Comparison of ENCODE assay signal across 1 cellular context in the genomic region with DNA sequence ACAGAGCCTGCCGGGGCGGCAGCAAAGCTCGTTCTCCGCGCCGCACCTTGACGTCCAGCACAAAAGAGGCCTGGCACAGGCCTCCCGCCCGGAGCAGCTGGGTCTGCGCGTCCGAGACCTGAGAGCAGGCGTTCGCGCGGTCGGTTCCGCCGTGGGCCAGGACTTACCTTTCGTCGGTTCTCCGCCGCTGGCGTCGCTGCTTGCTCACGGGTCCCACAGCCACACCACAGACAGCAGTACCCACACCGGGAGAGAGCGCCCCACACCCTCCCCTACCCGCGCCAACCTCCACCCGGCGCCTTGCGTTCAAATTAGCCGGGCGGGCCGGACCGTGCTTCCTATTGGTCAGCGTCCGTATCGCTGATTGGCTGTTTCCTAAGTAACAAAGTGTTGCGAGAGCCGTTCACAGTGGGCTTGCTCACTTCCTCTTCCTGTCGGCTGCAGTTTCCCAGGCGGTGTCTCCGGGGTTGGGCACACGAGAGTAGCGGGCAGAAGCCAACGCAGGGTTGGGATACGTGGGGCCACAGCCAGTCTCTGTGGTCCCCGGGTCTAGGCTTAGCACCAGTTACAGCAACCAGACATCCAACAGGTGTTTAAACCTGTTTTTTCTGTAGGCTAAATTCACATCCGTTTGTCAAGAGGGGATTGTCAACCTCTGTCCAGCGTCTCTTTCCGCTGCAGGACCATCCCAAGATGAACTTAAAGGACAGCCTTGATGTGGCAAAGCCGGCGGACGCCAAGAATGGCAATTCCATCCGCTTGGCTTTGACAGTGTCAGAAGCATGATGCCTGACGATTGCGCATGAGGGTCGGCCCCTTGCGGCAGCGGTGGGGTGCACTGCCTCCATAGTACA.
TF ChIP-seq lines count a peak whose summit lies in the region.

A gene (minus strand): TSS at position 313 of the 854 bp plus-strand sequence. CDS start 11,429 bp downstream, outside the sequence.

TF ChIP-seq in HEK293, 187 proteins besides CTCF, POLR2A, EP300 and RAD21 (continued from another document and continues in another):
- TF ChIP-seq, protein P1, sequence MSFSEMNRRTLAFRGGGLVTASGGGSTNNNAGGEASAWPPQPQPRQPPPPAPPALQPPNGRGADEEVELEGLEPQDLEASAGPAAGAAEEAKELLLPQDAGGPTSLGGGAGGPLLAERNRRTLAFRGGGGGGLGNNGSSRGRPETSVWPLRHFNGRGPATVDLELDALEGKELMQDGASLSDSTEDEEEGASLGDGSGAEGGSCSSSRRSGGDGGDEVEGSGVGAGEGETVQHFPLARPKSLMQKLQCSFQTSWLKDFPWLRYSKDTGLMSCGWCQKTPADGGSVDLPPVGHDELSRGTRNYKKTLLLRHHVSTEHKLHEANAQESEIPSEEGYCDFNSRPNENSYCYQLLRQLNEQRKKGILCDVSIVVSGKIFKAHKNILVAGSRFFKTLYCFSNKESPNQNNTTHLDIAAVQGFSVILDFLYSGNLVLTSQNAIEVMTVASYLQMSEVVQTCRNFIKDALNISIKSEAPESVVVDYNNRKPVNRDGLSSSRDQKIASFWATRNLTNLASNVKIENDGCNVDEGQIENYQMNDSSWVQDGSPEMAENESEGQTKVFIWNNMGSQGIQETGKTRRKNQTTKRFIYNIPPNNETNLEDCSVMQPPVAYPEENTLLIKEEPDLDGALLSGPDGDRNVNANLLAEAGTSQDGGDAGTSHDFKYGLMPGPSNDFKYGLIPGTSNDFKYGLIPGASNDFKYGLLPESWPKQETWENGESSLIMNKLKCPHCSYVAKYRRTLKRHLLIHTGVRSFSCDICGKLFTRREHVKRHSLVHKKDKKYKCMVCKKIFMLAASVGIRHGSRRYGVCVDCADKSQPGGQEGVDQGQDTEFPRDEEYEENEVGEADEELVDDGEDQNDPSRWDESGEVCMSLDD (tag by site-specific recombination; IDR thresholded peaks at IDR 0.05), result peak; percentile 54; the same call in 1 of the 2 replicates
- TF ChIP-seq ZNF239 (tag by site-specific recombination; IDR thresholded peaks at IDR 0.05) (no peak), ZBTB8A (tag by site-specific recombination; IDR thresholded peaks at IDR 0.05) (peak; percentile 59), SP7 (tag by site-specific recombination; IDR thresholded peaks at IDR 0.05) (peak; percentile 75; the same call in 1 of the 2 replicates), SCRT1 (tag by site-specific recombination; IDR thresholded peaks at IDR 0.05; ENCODE audit: borderline replicate concordance) (peak; percentile 60; the same call in 1 of the 2 replicates), ZNF600 (tag by site-specific recombination; IDR thresholded peaks at IDR 0.05) (peak; percentile 76; the same call in 1 of the 2 replicates), ZFP37 (tag by site-specific recombination; IDR thresholded peaks at IDR 0.05) (peak; percentile 86; the same call in 1 of the 2 replicates), OVOL3 (tag by site-specific recombination; IDR thresholded peaks at IDR 0.05) (peak; percentile 54; the same call in 1 of the 2 replicates), TRIM28 (IDR thresholded peaks at IDR 0.05; ENCODE audit: borderline replicate concordance, low read length) (peak; percentile 56; the same call in 1 of the 2 replicates), ZNF341 (tag by site-specific recombination; IDR thresholded peaks at IDR 0.05; ENCODE audit: low read depth) (0 out of 2 replicates have a peak, but pooled peaks have one; percentile 7), ZBTB20 (tag by site-specific recombination; IDR thresholded peaks at IDR 0.05) (peak; percentile 42; the same call in 1 of the 2 replicates), ZSCAN16 (tag by site-specific recombination; IDR thresholded peaks at IDR 0.05) (no peak), SCRT2 (tag by site-specific recombination; IDR thresholded peaks at IDR 0.05) (peak; percentile 94), ZBTB17 (tag by site-specific recombination; IDR thresholded peaks at IDR 0.05) (no peak; the same call in 1 of the 2 replicates), ZNF174 (tag by site-specific recombination; IDR thresholded peaks at IDR 0.05) (no peak), KLF16 (tag by site-specific recombination; IDR thresholded peaks at IDR 0.05) (peak; percentile 67; the same call in 1 of the 2 replicates), ZNF394 (tag by site-specific recombination; IDR thresholded peaks at IDR 0.05; ENCODE audit: borderline replicate concordance) (peak; percentile 75), ZNF324 (tag by site-specific recombination; IDR thresholded peaks at IDR 0.05) (peak; percentile 39; the same call in 1 of the 2 replicates), GLIS2 (tag by site-specific recombination; IDR thresholded peaks at IDR 0.05) (peak; percentile 27; the same call in 1 of the 2 replicates), ZNF501 (tag by site-specific recombination; IDR thresholded peaks at IDR 0.05) (peak; percentile 93), ZNF335 (tag by site-specific recombination; conservative IDR thresholded peaks at IDR 0.05) (peak; percentile 98), YY2 (tag by site-specific recombination; IDR thresholded peaks at IDR 0.05) (no peak), KLF7 (tag by site-specific recombination; IDR thresholded peaks at IDR 0.05; ENCODE audit: borderline replicate concordance) (peak; percentile 72), PRDM1 (tag by site-specific recombination; IDR thresholded peaks at IDR 0.05) (no peak), ZNF114 (tag by site-specific recombination; IDR thresholded peaks at IDR 0.05) (no peak), ZNF747 (tag by site-specific recombination; IDR thresholded peaks at IDR 0.05) (no peak), ZNF792 (tag by site-specific recombination; IDR thresholded peaks at IDR 0.05) (no peak), ZNF24 (tag by site-specific recombination; IDR thresholded peaks at IDR 0.05) (no peak), MZF1 (tag by site-specific recombination; IDR thresholded peaks at IDR 0.05; ENCODE audit: borderline replicate concordance) (no peak), ZIC2 (tag by site-specific recombination; IDR thresholded peaks at IDR 0.05) (0 out of 2 replicates have a peak, but pooled peaks have one; percentile 6)
- TF ChIP-seq, protein P2, sequence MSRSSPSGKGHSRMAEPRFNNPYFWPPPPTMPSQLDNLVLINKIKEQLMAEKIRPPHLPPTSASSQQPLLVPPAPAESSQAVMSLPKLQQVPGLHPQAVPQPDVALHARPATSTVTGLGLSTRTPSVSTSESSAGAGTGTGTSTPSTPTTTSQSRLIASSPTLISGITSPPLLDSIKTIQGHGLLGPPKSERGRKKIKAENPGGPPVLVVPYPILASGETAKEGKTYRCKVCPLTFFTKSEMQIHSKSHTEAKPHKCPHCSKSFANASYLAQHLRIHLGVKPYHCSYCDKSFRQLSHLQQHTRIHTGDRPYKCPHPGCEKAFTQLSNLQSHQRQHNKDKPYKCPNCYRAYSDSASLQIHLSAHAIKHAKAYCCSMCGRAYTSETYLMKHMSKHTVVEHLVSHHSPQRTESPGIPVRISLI (tag by site-specific recombination; IDR thresholded peaks at IDR 0.05), result no peak
- TF ChIP-seq, protein P3, sequence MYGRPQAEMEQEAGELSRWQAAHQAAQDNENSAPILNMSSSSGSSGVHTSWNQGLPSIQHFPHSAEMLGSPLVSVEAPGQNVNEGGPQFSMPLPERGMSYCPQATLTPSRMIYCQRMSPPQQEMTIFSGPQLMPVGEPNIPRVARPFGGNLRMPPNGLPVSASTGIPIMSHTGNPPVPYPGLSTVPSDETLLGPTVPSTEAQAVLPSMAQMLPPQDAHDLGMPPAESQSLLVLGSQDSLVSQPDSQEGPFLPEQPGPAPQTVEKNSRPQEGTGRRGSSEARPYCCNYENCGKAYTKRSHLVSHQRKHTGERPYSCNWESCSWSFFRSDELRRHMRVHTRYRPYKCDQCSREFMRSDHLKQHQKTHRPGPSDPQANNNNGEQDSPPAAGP (tag by site-specific recombination; IDR thresholded peaks at IDR 0.05), result peak; percentile 60; the same call in 1 of the 2 replicates
- TF ChIP-seq, protein P4, sequence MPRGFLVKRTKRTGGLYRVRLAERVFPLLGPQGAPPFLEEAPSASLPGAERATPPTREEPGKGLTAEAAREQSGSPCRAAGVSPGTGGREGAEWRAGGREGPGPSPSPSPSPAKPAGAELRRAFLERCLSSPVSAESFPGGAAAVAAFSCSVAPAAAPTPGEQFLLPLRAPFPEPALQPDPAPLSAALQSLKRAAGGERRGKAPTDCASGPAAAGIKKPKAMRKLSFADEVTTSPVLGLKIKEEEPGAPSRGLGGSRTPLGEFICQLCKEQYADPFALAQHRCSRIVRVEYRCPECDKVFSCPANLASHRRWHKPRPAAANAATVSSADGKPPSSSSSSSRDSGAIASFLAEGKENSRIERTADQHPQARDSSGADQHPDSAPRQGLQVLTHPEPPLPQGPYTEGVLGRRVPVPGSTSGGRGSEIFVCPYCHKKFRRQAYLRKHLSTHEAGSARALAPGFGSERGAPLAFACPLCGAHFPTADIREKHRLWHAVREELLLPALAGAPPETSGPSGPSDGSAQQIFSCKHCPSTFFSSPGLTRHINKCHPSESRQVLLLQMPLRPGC (tag by site-specific recombination; IDR thresholded peaks at IDR 0.05), result peak; percentile 64; the same call in 1 of the 2 replicates
- TF ChIP-seq, protein P5, sequence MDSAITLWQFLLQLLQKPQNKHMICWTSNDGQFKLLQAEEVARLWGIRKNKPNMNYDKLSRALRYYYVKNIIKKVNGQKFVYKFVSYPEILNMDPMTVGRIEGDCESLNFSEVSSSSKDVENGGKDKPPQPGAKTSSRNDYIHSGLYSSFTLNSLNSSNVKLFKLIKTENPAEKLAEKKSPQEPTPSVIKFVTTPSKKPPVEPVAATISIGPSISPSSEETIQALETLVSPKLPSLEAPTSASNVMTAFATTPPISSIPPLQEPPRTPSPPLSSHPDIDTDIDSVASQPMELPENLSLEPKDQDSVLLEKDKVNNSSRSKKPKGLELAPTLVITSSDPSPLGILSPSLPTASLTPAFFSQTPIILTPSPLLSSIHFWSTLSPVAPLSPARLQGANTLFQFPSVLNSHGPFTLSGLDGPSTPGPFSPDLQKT (IDR thresholded peaks at IDR 0.05; ENCODE audit: borderline replicate concordance, low read depth, low read length), result no peak
- TF ChIP-seq, protein P6, sequence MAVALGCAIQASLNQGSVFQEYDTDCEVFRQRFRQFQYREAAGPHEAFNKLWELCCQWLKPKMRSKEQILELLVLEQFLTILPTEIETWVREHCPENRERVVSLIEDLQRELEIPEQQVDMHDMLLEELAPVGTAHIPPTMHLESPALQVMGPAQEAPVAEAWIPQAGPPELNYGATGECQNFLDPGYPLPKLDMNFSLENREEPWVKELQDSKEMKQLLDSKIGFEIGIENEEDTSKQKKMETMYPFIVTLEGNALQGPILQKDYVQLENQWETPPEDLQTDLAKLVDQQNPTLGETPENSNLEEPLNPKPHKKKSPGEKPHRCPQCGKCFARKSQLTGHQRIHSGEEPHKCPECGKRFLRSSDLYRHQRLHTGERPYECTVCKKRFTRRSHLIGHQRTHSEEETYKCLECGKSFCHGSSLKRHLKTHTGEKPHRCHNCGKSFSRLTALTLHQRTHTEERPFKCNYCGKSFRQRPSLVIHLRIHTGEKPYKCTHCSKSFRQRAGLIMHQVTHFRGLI (tag by site-specific recombination; IDR thresholded peaks at IDR 0.05), result peak; percentile 73; the same call in 1 of the 2 replicates
- TF ChIP-seq, protein P7, sequence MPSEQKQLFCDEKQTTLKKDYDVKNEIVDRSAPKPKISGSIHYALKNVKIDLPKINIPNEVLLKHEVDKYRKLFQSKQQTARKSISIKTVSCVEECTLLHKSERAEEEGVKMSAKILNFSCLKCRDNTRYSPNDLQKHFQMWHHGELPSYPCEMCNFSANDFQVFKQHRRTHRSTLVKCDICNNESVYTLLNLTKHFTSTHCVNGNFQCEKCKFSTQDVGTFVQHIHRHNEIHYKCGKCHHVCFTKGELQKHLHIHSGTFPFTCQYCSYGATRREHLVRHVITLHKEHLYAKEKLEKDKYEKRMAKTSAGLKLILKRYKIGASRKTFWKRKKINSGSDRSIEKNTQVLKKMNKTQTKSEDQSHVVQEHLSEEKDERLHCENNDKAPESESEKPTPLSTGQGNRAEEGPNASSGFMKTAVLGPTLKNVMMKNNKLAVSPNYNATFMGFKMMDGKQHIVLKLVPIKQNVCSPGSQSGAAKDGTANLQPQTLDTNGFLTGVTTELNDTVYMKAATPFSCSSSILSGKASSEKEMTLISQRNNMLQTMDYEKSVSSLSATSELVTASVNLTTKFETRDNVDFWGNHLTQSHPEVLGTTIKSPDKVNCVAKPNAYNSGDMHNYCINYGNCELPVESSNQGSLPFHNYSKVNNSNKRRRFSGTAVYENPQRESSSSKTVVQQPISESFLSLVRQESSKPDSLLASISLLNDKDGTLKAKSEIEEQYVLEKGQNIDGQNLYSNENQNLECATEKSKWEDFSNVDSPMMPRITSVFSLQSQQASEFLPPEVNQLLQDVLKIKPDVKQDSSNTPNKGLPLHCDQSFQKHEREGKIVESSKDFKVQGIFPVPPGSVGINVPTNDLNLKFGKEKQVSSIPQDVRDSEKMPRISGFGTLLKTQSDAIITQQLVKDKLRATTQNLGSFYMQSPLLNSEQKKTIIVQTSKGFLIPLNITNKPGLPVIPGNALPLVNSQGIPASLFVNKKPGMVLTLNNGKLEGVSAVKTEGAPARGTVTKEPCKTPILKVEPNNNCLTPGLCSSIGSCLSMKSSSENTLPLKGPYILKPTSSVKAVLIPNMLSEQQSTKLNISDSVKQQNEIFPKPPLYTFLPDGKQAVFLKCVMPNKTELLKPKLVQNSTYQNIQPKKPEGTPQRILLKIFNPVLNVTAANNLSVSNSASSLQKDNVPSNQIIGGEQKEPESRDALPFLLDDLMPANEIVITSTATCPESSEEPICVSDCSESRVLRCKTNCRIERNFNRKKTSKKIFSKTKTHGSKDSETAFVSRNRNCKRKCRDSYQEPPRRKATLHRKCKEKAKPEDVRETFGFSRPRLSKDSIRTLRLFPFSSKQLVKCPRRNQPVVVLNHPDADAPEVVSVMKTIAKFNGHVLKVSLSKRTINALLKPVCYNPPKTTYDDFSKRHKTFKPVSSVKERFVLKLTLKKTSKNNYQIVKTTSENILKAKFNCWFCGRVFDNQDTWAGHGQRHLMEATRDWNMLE (tag by site-specific recombination; conservative IDR thresholded peaks at IDR 0.05; ENCODE audit: low read depth), result peak; percentile 81
- TF ChIP-seq, protein P8, sequence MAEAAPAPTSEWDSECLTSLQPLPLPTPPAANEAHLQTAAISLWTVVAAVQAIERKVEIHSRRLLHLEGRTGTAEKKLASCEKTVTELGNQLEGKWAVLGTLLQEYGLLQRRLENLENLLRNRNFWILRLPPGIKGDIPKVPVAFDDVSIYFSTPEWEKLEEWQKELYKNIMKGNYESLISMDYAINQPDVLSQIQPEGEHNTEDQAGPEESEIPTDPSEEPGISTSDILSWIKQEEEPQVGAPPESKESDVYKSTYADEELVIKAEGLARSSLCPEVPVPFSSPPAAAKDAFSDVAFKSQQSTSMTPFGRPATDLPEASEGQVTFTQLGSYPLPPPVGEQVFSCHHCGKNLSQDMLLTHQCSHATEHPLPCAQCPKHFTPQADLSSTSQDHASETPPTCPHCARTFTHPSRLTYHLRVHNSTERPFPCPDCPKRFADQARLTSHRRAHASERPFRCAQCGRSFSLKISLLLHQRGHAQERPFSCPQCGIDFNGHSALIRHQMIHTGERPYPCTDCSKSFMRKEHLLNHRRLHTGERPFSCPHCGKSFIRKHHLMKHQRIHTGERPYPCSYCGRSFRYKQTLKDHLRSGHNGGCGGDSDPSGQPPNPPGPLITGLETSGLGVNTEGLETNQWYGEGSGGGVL (tag by site-specific recombination; IDR thresholded peaks at IDR 0.05), result peak; percentile 82
- TF ChIP-seq, protein P9, sequence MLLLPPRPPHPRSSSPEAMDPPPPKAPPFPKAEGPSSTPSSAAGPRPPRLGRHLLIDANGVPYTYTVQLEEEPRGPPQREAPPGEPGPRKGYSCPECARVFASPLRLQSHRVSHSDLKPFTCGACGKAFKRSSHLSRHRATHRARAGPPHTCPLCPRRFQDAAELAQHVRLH (tag by site-specific recombination; IDR thresholded peaks at IDR 0.05), result peak; percentile 79
